Comparison of ENCODE assay signal across 1 cellular context in the genomic region with DNA sequence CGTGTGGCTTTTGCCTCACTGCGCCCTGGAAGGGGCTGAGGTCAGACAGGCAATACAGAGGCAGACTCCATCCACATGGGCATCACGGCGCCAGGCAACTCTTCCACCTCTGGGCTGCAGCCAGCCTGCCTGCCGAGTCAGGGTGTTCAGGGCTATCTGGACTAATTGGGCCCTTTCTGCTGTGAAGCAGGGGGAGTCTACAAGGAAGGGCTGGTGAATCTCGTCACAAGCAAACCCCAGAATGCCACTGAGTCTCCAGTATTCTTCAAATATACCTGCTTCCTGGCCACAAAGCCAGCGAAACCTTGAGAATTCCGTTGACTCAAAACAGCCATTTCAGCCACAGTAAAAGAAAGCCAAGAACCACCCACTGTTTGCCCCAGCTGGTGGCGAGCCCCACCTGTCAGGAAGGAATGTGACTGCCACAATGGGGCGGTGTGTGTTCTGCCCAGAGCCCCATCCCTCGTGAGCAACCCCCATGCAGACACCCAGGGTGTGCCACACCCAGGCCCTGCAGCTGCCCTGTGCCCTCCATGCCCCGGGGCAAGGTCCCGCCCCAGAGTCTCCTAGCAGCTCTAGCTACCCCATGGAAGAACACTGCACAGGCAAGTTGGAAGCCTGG.
TF ChIP-seq lines count a peak whose summit lies in the region.

No MANE protein-coding gene starts in this region.

TF ChIP-seq in GM23338, 12 proteins besides CTCF, POLR2A, EP300 and RAD21 (continued from another document):
- TF ChIP-seq JUNB (IDR thresholded peaks at IDR 0.05; ENCODE audit: unreplicated experiment) (no peak), CREB1 (CRISPR knock-in tag; IDR thresholded peaks at IDR 0.05; ENCODE audit: low read depth) (no peak), NANOG (IDR thresholded peaks at IDR 0.05; ENCODE audit: borderline replicate concordance) (no peak)
- TF ChIP-seq, protein P1, sequence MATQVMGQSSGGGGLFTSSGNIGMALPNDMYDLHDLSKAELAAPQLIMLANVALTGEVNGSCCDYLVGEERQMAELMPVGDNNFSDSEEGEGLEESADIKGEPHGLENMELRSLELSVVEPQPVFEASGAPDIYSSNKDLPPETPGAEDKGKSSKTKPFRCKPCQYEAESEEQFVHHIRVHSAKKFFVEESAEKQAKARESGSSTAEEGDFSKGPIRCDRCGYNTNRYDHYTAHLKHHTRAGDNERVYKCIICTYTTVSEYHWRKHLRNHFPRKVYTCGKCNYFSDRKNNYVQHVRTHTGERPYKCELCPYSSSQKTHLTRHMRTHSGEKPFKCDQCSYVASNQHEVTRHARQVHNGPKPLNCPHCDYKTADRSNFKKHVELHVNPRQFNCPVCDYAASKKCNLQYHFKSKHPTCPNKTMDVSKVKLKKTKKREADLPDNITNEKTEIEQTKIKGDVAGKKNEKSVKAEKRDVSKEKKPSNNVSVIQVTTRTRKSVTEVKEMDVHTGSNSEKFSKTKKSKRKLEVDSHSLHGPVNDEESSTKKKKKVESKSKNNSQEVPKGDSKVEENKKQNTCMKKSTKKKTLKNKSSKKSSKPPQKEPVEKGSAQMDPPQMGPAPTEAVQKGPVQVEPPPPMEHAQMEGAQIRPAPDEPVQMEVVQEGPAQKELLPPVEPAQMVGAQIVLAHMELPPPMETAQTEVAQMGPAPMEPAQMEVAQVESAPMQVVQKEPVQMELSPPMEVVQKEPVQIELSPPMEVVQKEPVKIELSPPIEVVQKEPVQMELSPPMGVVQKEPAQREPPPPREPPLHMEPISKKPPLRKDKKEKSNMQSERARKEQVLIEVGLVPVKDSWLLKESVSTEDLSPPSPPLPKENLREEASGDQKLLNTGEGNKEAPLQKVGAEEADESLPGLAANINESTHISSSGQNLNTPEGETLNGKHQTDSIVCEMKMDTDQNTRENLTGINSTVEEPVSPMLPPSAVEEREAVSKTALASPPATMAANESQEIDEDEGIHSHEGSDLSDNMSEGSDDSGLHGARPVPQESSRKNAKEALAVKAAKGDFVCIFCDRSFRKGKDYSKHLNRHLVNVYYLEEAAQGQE (IDR thresholded peaks at IDR 0.05; ENCODE audit: unreplicated experiment), result no peak
TF ChIP-seq in GM23338: peak in this region for 0.
